In genomic region chr5:171574374-171574773, GRCh38 we compare ENCODE assay signal across 22 cellular contexts.
DNase-seq lines count a peak whose midpoint lies in the region; ATAC-seq and TF ChIP-seq lines count a peak whose summit lies in the region.
"Had no signal": no experiment of that assay in that cellular context is flagged by ENCODE, and none has a peak within 500 bp of the region (broad histone marks: within the 10 kb centered on the region; RNA-seq: fewer than 3 reads in every experiment).

No MANE protein-coding gene starts in this region.

- no peaks in the 10 kb centered on the region for H3K79me1 ChIP-seq in mesenchymal stem cell (replicated peaks; ENCODE audit: low read length, poor library complexity, severe bottlenecking)

- ATAC-seq in Right ventricle myocardium superior (ENCODE audit: poor library complexity) = peak; percentile 22
- ATAC-seq in gastrocnemius medialis = peak; percentile 35 to 58
- ATAC-seq: HepG2 had no signal

- no peak overlapping the region for H2BK12ac ChIP-seq in mesenchymal stem cell (ENCODE audit: low read length in 2 of 2)

- no peaks in the 10 kb centered on the region for H3K36me3 ChIP-seq in right atrium auricular region
- H3K36me3 ChIP-seq in mesenchymal stem cell (ENCODE audit: control insufficient read depth in 1 of 2, insufficient read depth in 2 of 2, low read depth in 1 of 2, low read length in 2 of 2) = no peaks in the 10 kb centered on the region
- H3K36me3 ChIP-seq in gastrocnemius medialis = no peaks in the 10 kb centered on the region
- H3K36me3 ChIP-seq in endodermal cell (ENCODE audit: control insufficient read depth, insufficient read depth, low read length) = no peaks in the 10 kb centered on the region

- H3K4me2 ChIP-seq in mesenchymal stem cell (ENCODE audit: low read length, poor library complexity, severe bottlenecking) = no peak overlapping the region

- peaks cover 21% of the 10 kb centered on the region for H3K9me3 Mint-ChIP-seq in endodermal cell

- H3K4me3 Mint-ChIP-seq in endodermal cell = no peak overlapping the region
- H3K4me3 Mint-ChIP-seq: CD14-positive monocyte, HFFc6 had no signal

- peaks cover 13% of the 10 kb centered on the region for H3K4me1 Mint-ChIP-seq in endodermal cell

- no peak overlapping the region for H3K27ac Mint-ChIP-seq in endodermal cell
- H3K27ac Mint-ChIP-seq: CD14-positive monocyte, HFFc6 had no signal

- 86% methylated on average over 3 of the region's 4 CpGs for WGBS in mesenchymal stem cell
- 86 to 100% methylated on average over 2 to 4 of the region's 4 CpGs for WGBS in endodermal cell (ENCODE audit: insufficient coverage in 1 of 2, insufficient read length in 1 of 2), 2 experiments

- H3K4me1 ChIP-seq in right atrium auricular region (peaks cover 0 to 21% of the 10 kb centered on the region in 2 donors), mesenchymal stem cell (ENCODE audit: control insufficient read depth, insufficient read depth, low read depth, low read length) (peaks cover 4% of the 10 kb centered on the region), gastrocnemius medialis (no peaks in the 10 kb centered on the region), endodermal cell (ENCODE audit: control insufficient read depth, insufficient read depth, low read length) (no peaks in the 10 kb centered on the region)
- H3K4me1 ChIP-seq: Caco-2 had no signal

- H2AK5ac ChIP-seq in mesenchymal stem cell (ENCODE audit: low read length, severe bottlenecking) = no peak overlapping the region

- H2AFZ ChIP-seq in mesenchymal stem cell (ENCODE audit: low read depth, low read length) = no peak overlapping the region

- H3K9me3 ChIP-seq in right atrium auricular region (peaks cover 0 to 14% of the 10 kb centered on the region in 2 donors), mesenchymal stem cell (ENCODE audit: control insufficient read depth, low read length) (peaks cover 9% of the 10 kb centered on the region), gastrocnemius medialis (peaks cover 0 to 3% (median 0%) of the 10 kb centered on the region in 3 donors), endodermal cell (ENCODE audit: control insufficient read depth, low read length) (peaks cover 7% of the 10 kb centered on the region)

- peak overlapping the region; percentile 34 for H2BK15ac ChIP-seq in mesenchymal stem cell (ENCODE audit: low read depth, poor library complexity, severe bottlenecking)

- H3K27me3 Mint-ChIP-seq in endodermal cell (ENCODE audit: insufficient read depth) = peaks cover 3% of the 10 kb centered on the region

- no peak overlapping the region for H4K91ac ChIP-seq in mesenchymal stem cell (ENCODE audit: low read length)

- no peak overlapping the region for H3K4ac ChIP-seq in mesenchymal stem cell (ENCODE audit: low read depth in 1 of 2, low read length in 2 of 2)

- no peak overlapping the region for H3K18ac ChIP-seq in mesenchymal stem cell (ENCODE audit: low read depth in 1 of 2, low read length in 2 of 2)

- H3K27ac ChIP-seq in right atrium auricular region (peak overlapping the region in 1 of 2 donors; percentile 13), mesenchymal stem cell (ENCODE audit: low read length, poor library complexity, severe bottlenecking) (no peak overlapping the region), gastrocnemius medialis (peak overlapping the region in 1 of 4 donors; percentile 47), endodermal cell (ENCODE audit: low read depth, low read length) (no peak overlapping the region)

- H3K9ac ChIP-seq in mesenchymal stem cell (ENCODE audit: low read length) (peak overlapping the region; percentile 63), endodermal cell (ENCODE audit: extremely low read depth, low read length, poor library complexity, severe bottlenecking) (no peak overlapping the region)

- no peak overlapping the region for H3K4me3 ChIP-seq in right atrium auricular region
- H3K4me3 ChIP-seq in mesenchymal stem cell (ENCODE audit: insufficient read depth in 1 of 2, low read depth in 1 of 2, low read length in 2 of 2) = peak overlapping the region in 1 of 2 experiments; percentile 42
- no peak overlapping the region for H3K4me3 ChIP-seq in gastrocnemius medialis
- no peak overlapping the region for H3K4me3 ChIP-seq in endodermal cell (ENCODE audit: low read length)

- H3K23ac ChIP-seq in mesenchymal stem cell (ENCODE audit: low read length in 2 of 2) = no peak overlapping the region

- TF ChIP-seq POLR2A in gastrocnemius medialis (IDR thresholded peaks at IDR 0.05) = no peak

- no peak overlapping the region for H2BK120ac ChIP-seq in mesenchymal stem cell (ENCODE audit: low read depth, low read length)

- H3K27me3 ChIP-seq in right atrium auricular region = no peaks in the 10 kb centered on the region
- H3K27me3 ChIP-seq in mesenchymal stem cell (ENCODE audit: control insufficient read depth in 1 of 2, insufficient read depth in 1 of 2, low read length in 2 of 2) = peaks cover 0 to 26% of the 10 kb centered on the region in 2 experiments
- no peaks in the 10 kb centered on the region for H3K27me3 ChIP-seq in gastrocnemius medialis
- H3K27me3 ChIP-seq in endodermal cell (ENCODE audit: control insufficient read depth, insufficient read depth, low read length, poor library complexity, severe bottlenecking) = no peaks in the 10 kb centered on the region

- in situ Hi-C loops in gastrocnemius medialis (cut with MboI; ENCODE audit: low sequenced_read_pairs in 4 of 4) = no loop called here

- intact Hi-C loops in Right ventricle myocardium superior (cut with DNase I) (no loop called here), gastrocnemius medialis (cut with DNase I; ENCODE audit: low total_unique reads) (no loop called here)

- no peaks in the 10 kb centered on the region for H3K36me3 Mint-ChIP-seq in endodermal cell (ENCODE audit: low read depth)
- H3K36me3 Mint-ChIP-seq: CD14-positive monocyte had no signal

- no peak for TF ChIP-seq CTCF in right atrium auricular region (IDR thresholded peaks at IDR 0.05)
- no peak for TF ChIP-seq CTCF in gastrocnemius medialis (IDR thresholded peaks at IDR 0.05 in 4 of 5, conservative IDR thresholded peaks at IDR 0.05 in 1 of 5)
- TF ChIP-seq CTCF in endodermal cell (conservative IDR thresholded peaks at IDR 0.05) = no peak

- no peak overlapping the region for H4K8ac ChIP-seq in mesenchymal stem cell (ENCODE audit: low read length)

- H3K14ac ChIP-seq in mesenchymal stem cell (ENCODE audit: low read length in 2 of 2) = no peak overlapping the region

- no peak overlapping the region for H2BK5ac ChIP-seq in mesenchymal stem cell (ENCODE audit: low read depth, low read length, poor library complexity, severe bottlenecking)

- peak; percentile 63 for DNase-seq in Right ventricle myocardium superior
- no peak for DNase-seq in right atrium auricular region (ENCODE audit: low spot score)
- no peak for DNase-seq in mesenchymal stem cell
- peak in 1 of 2 donors; percentile 54 for DNase-seq in gastrocnemius medialis
- no peak for DNase-seq in UCSD-AML1 (lab: John Stamatoyannopoulos, UW; ENCODE audit: unreplicated experiment)
- DNase-seq in endodermal cell = no peak
- DNase-seq in COR-L47 (lab: John Stamatoyannopoulos, UW) = no peak
- no peak for DNase-seq in DMS53 treated with DMSO at 0.1 percent for 48 hours (lab: John Stamatoyannopoulos, UW; ENCODE audit: unreplicated experiment)
- DNase-seq: 8988T, Caco-2, HFFc6, KBM-7, MV-4-11, NCI-H1417, NCI-H187 treated with DMSO at 0.1 percent for 48 hours, NCI-H226, NCI-H524, NCI-H82, OCI-M1, SHP77 treated with DMSO at 0.1 percent for 48 hours had no signal
